1 cellular context compared by ENCODE assay signal in genomic region chr2:156663757-156664409, GRCh38.
A peak's percentile ranks its signal among the peaks of the same experiment; 100 is the strongest.
TF ChIP-seq lines count a peak whose summit lies in the region.

No MANE protein-coding gene starts in this region.

TF ChIP-seq in K562, 482 proteins besides CTCF, POLR2A, EP300 and RAD21 (continued from another document):
- TF ChIP-seq, protein P1, sequence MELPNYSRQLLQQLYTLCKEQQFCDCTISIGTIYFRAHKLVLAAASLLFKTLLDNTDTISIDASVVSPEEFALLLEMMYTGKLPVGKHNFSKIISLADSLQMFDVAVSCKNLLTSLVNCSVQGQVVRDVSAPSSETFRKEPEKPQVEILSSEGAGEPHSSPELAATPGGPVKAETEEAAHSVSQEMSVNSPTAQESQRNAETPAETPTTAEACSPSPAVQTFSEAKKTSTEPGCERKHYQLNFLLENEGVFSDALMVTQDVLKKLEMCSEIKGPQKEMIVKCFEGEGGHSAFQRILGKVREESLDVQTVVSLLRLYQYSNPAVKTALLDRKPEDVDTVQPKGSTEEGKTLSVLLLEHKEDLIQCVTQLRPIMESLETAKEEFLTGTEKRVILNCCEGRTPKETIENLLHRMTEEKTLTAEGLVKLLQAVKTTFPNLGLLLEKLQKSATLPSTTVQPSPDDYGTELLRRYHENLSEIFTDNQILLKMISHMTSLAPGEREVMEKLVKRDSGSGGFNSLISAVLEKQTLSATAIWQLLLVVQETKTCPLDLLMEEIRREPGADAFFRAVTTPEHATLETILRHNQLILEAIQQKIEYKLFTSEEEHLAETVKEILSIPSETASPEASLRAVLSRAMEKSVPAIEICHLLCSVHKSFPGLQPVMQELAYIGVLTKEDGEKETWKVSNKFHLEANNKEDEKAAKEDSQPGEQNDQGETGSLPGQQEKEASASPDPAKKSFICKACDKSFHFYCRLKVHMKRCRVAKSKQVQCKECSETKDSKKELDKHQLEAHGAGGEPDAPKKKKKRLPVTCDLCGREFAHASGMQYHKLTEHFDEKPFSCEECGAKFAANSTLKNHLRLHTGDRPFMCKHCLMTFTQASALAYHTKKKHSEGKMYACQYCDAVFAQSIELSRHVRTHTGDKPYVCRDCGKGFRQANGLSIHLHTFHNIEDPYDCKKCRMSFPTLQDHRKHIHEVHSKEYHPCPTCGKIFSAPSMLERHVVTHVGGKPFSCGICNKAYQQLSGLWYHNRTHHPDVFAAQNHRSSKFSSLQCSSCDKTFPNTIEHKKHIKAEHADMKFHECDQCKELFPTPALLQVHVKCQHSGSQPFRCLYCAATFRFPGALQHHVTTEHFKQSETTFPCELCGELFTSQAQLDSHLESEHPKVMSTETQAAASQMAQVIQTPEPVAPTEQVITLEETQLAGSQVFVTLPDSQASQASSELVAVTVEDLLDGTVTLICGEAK (IDR thresholded peaks at IDR 0.05): no peak
- TF ChIP-seq, protein P1 (CRISPR knock-in tag; IDR thresholded peaks at IDR 0.05): no peak
- no peak for TF ChIP-seq ETV5 (CRISPR knock-in tag; IDR thresholded peaks at IDR 0.05; ENCODE audit: low read depth)
- 0 out of 2 replicates have a peak, but pooled peaks have one; percentile 65 for TF ChIP-seq ADNP (tag; IDR thresholded peaks at IDR 0.05)
- peak; percentile 42 for TF ChIP-seq TCF3 (CRISPR knock-in tag; IDR thresholded peaks at IDR 0.05)
